Comparison of ENCODE assay signal across 8 cellular contexts in the genomic region with DNA sequence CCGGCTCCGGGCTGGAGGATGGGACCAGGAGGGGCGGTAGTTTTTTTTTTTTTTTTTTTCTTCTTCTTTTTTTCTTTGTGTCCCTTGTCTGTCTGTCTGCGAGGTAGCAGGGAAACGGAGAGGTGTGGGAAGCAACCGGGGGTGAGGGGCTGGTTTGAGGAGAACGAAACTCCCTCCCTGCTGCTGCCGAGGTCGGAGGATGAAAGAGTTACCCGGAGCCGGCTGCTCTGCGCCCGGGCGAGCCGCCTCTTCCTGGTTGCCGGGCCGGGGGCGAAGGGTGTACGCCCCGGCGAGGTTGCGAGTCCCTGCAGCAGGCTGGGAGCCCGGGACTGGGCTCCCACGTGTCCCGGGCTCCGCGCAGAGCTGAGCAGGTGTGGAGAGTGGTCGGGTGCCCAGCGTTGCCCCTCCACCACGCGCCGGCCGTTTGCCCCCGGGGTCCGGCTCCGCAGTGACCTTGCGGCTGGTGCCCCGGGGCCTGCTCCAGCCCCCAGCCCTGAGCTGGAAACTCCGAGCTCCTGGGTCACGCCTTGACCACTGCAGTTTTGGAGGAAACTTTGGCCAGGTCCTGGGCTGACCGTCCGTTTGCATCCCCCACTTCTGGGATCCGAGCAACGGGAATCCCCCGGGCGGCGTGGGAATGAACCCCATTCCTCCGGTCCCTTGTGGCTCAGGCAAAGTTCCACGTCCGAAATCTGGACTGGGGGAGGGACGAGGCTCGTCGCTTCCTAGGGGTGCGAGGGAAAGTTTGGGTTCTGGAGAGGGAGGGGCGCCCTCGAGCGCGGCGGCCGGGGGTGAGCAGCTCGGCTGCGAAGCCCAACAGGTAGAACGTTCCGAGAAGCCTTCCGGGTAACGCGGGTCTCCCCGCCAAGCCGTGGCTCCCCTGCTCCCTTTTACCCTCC. TPM values are rescaled to one million over a fixed set of nuclear protein-coding genes. Genes with fewer than 3 reads are reported as not detected.
DNase-seq lines count a peak whose midpoint lies in the region; ATAC-seq, FAIRE-seq and TF ChIP-seq lines count a peak whose summit lies in the region.

No MANE protein-coding gene starts in this region.

- TF ChIP-seq EP300 in GM12878 (IDR thresholded peaks at IDR 0.05; ENCODE audit: borderline replicate concordance in 1 of 2, control insufficient read depth in 1 of 2, low read depth in 2 of 2, low read length in 2 of 2): no peak

- H3K4me2 ChIP-seq in GM12878 (ENCODE audit: control insufficient read depth, insufficient read depth): peak overlapping the region; percentile 53

- CTCF ChIA-PET in GM12878 (lab: Yijun Ruan, JAX): interaction anchor here (0.6 to 3.5 kb wide), 32 partner anchors 9 to 512 kb away, joined by 3 to 28 read pairs (median 4); no protein-coding TSS in a partner anchor

- TF ChIP-seq POLR2A in GM12878 (IDR thresholded peaks at IDR 0.05; ENCODE audit: low read depth, low read length): peak; percentile 57

- H3K9ac ChIP-seq in GM12878 (ENCODE audit: control insufficient read depth, insufficient read depth, low read length): peak overlapping the region; percentile 96

- TSS peak; percentile 51 for BruUV-seq in GM12878 (replicated peaks; lab: Mats Ljungman, UMichigan)

- H3K27me3 ChIP-seq in H7 (ENCODE audit: control insufficient read depth, insufficient read depth, low read length) (peaks cover 22% of the 10 kb centered on the region), GM12878 (replicated peaks in 1 of 2; ENCODE audit: control insufficient read depth in 2 of 2, insufficient read depth in 2 of 2, low read length in 1 of 2) (no peaks in the 10 kb centered on the region)

- no peaks in the 10 kb centered on the region for H4K20me1 ChIP-seq in GM12878 (ENCODE audit: control insufficient read depth, insufficient read depth)

- peak; percentile 39 for DNase-seq in ACHN
- DNase-seq in H7: peak; percentile 84
- DNase-seq in T-helper 1 cell: peak in 4 of 5 donors; percentile 40 to 55 (median 48)
- no peak for DNase-seq in GM12878 (ENCODE audit: low read depth, low spot score)
- DNase-seq in stimulated activated CD4-positive, alpha-beta T cell treated with anti-CD3 and anti-CD28 coated beads, Interleukin-12 subunit alpha, Interleukin-12 subunit beta, amount 100 ng/mL, for 24 hours (ENCODE audit: low read depth in 2 of 2): peak; percentile 23 to 43
- DNase-seq in hippocampal formation (lab: John Stamatoyannopoulos, UW): no peak

- in situ Hi-C loops in ACHN (cut with HindIII; ENCODE audit: low pct_ligation_motif_present, low pct_unique_long_range_greater_than_20kb, low sequenced_read_pairs): no loop called here
- in situ Hi-C loops in GM12878 (cut with MboI): no loop called here

- SMC1A ChIA-PET in GM12878 (lab: Charles Lee; ENCODE audit: uncharacterized antibody, unreplicated experiment): interaction anchor here (0.7 to 6.2 kb wide), 27 partner anchors 9 to 213 kb away, joined by 3 to 73 read pairs (median 10); no protein-coding TSS in a partner anchor

- no peak for FAIRE-seq in GM12878 (lab: Jason Lieb, UNC)

- peaks cover 10% of the 10 kb centered on the region for H3K4me1 ChIP-seq in GM12878 (ENCODE audit: control insufficient read depth, insufficient read depth, low read length)

- H3K4me3 ChIP-seq in H7 (ENCODE audit: insufficient read depth, low read depth, low read length) (peak overlapping the region; percentile 79), GM12878 (peak overlapping the region; percentile 100), iPS-18c (ENCODE audit: insufficient read depth, low read depth, low read length) (peak overlapping the region; percentile 93)

- intact Hi-C loops in GM12878 (cut with micrococcal nuclease; ENCODE audit: unreplicated experiment): loop anchor here (1.0 to 5.0 kb wide), 5 partner anchors 75 to 594 kb away; no protein-coding TSS in a partner anchor

- RAD21 ChIA-PET in GM12878 (lab: Charles Lee; ENCODE audit: unreplicated experiment): interaction anchor here (0.6 to 6.7 kb wide), 34 partner anchors 8 to 334 kb away, joined by 3 to 90 read pairs (median 4); no protein-coding TSS in a partner anchor

- H3K36me3 ChIP-seq in H7 (replicated peaks; ENCODE audit: control insufficient read depth, insufficient read depth, low read length) (no peaks in the 10 kb centered on the region), GM12878 (ENCODE audit: control insufficient read depth in 2 of 2, insufficient read depth in 2 of 2, low read length in 1 of 2) (no peaks in the 10 kb centered on the region; a peak in 1 of 4 replicates)

- peak overlapping the region; percentile 95 for H3K27ac ChIP-seq in GM12878 (ENCODE audit: control insufficient read depth, insufficient read depth)

- no peak for TF ChIP-seq RAD21 in GM12878 (IDR thresholded peaks at IDR 0.05; ENCODE audit: insufficient read depth, low read depth, low read length)

- TF ChIP-seq CTCF in GM12878 (IDR thresholded peaks at IDR 0.05 in 2 of 3, conservative IDR thresholded peaks at IDR 0.05 in 1 of 3; ENCODE audit: control insufficient read depth in 2 of 3, extremely low read depth in 1 of 3, insufficient read depth in 1 of 3, low read depth in 3 of 3, low read length in 3 of 3): 0 out of 6 replicates have a peak, but pooled peaks of 1 of the 3 experiments have one; percentile 6

- WGBS in GM12878 (ENCODE audit: insufficient coverage, insufficient replicate concordance, low lambda C conversion rate, missing lambda C conversion rate): under 1% methylated on average over 55 of the region's 69 CpGs

- H2AFZ ChIP-seq in GM12878 (ENCODE audit: control insufficient read depth, low read depth, low read length): peak overlapping the region; percentile 67

- no peaks in the 10 kb centered on the region for H3K9me3 ChIP-seq in GM12878 (replicated peaks; ENCODE audit: control insufficient read depth, insufficient read depth, low read length)
- H3K9me3 ChIP-seq in iPS-18c (ENCODE audit: control insufficient read depth, insufficient read depth, low read length): no peaks in the 10 kb centered on the region

- peaks cover 58% of the 10 kb centered on the region for H3K79me2 ChIP-seq in GM12878 (ENCODE audit: control insufficient read depth, insufficient read depth, low read length)

- POLR2A ChIA-PET in GM12878 (lab: Charles Lee): interaction anchor here (0.7 to 6.1 kb wide), 21 partner anchors 10 to 528 kb away, joined by 3 to 64 read pairs (median 4); partner anchors contain the start of gene HSP90B1

- ATAC-seq in GM12878 (peak; percentile 45), GM21447 (IDR thresholded peaks at IDR 0.05; ENCODE audit: unreplicated experiment) (no peak)

TF ChIP-seq in GM12878, 131 proteins besides CTCF, POLR2A, EP300 and RAD21 (continues in another document):
- no peak for TF ChIP-seq PBX3 (IDR thresholded peaks at IDR 0.05; ENCODE audit: insufficient replicate concordance, low read depth, low read length)
- peak; percentile 47 for TF ChIP-seq NR2F1 (conservative IDR thresholded peaks at IDR 0.05)
- no peak for TF ChIP-seq ATF3 (IDR thresholded peaks at IDR 0.05; ENCODE audit: borderline replicate concordance, extremely low read depth, low read depth, low read length)
- no peak for TF ChIP-seq ZNF207 (IDR thresholded peaks at IDR 0.05; ENCODE audit: borderline replicate concordance)
- TF ChIP-seq TCF3 (IDR thresholded peaks at IDR 0.05; ENCODE audit: borderline replicate concordance, insufficient read depth, low read depth, low read length): no peak
- no peak for TF ChIP-seq TCF12 (IDR thresholded peaks at IDR 0.05; ENCODE audit: low read depth, low read length)

RNA-seq across cellular contexts. Expression of gene CHST11, which starts 1.2 kb away (rescaled TPM):
- total RNA-seq in H7 (2014; rRNA removed; shearing (Covaris generic)): 14.5 and 14.8 TPM in 2 replicates
- 76.7 and 93.6 TPM in 2 replicates for total RNA-seq in GM12878 (2013; cell fraction: nucleolus; rRNA removed)
- total RNA-seq in GM12878 (2014; rRNA removed) (19.9 and 23.8 TPM in 2 replicates), GM12878 (2014; rRNA removed; fragmentation: Illumina TruSeq; extraction: Trizol) (12.3 and 13.0 TPM in 2 replicates), GM12878 (2021) (34.8 and 38.1 TPM in 2 replicates)
- polyA plus RNA-seq in GM12878 (2011; ENCODE audit: low read depth): 6.0 TPM
- polyA plus RNA-seq in GM12878 (2011; rRNA removed) (20.0 and 25.7 TPM in 2 replicates), GM12878 (2014; fragmentation: Illumina TruSeq; extraction: Trizol) (12.5 and 13.4 TPM in 2 replicates), GM12878 (2014; fragmentation: Nextera tagmentation; extraction: Ambion mirVana) (1 to 10 TPM; 1.9 to 2.5 TPM), GM12878 (2014; rRNA removed) (11.3 and 23.1 TPM in 2 replicates), GM12878 (2016; fragmentation: Nextera tagmentation; extraction: Ambion mirVana) (10 to 100 TPM; 20.9 to 24.6 TPM)
- 46.8 and 64.2 TPM in 2 replicates for polyA plus RNA-seq in GM12878 (2011; cell fraction: cytosol; rRNA removed)
- polyA plus RNA-seq in GM12878 (2011; cell fraction: nucleus; rRNA removed): 21.6 and 29.7 TPM in 2 replicates
- polyA plus RNA-seq in GM12878 (2012): 11.8 and 12.6 TPM in 2 replicates
- 36.6 and 44.7 TPM in 2 replicates for polyA minus RNA-seq in GM12878 (2011; rRNA and poly(A)+ RNA removed)
- polyA minus RNA-seq in GM12878 (2011; cell fraction: cytosol; rRNA and poly(A)+ RNA removed): 11.2 and 11.3 TPM in 2 replicates
- 25.5 and 48.1 TPM in 2 replicates for polyA minus RNA-seq in GM12878 (2011; cell fraction: nucleus; rRNA and poly(A)+ RNA removed)

Comparison
In these comparisons a context has a peak if more than half of its experiments do, and no peak if none do; other contexts are left out.
1. DNase-seq: peak in ACHN (single experiment), H7 (single experiment), T-helper 1 cell (4 of 5) and stimulated activated CD4-positive, alpha-beta T cell treated with anti-CD3 and anti-CD28 coated beads, Interleukin-12 subunit alpha, Interleukin-12 subunit beta, amount 100 ng/mL, for 24 hours (2 of 2); none in GM12878 (single experiment) and hippocampal formation (0 of 2).
2. Peak in every context shown above with its lines, with median percentiles within 50 percentile points of each other: H3K4me3 ChIP-seq.